Comparison of ENCODE assay signal across 24 cellular contexts in the genomic region with DNA sequence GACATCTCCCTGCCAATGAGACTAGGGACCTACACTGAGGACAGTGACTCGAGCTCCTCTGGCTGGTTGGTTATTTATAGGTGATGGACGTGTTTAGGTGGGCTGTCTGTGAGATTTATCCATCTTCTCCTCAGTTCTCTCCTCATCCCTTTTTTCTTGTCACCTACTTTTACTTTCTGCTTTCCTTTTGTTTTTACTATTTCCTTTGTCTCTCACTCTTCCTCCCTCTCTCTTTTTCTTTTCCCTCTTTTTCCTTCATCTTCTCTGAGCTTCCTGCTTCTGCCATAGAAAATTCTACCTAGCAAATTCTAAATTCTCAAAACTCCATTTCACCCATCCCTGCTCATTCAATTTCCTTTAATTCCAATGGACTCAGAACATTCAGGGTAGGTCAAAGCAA.
"Had no signal": no experiment of that assay in that cellular context is flagged by ENCODE, and none has a peak within 500 bp of the region (broad histone marks: within the 10 kb centered on the region; RNA-seq: fewer than 3 reads in every experiment).

No MANE protein-coding gene starts in this region.

- H3K27me3 Mint-ChIP-seq: dendritic cell treated with granulocyte-macrophage colony-stimulating factor and Interleukin-4, amounts not matched to agents 40 ng/mL and 50 ng/mL, for 4 days had no signal

- H3K4me3 ChIP-seq: colonic mucosa, coronary artery, dorsolateral prefrontal cortex, esophagus muscularis mucosa, esophagus squamous epithelium, gastrocnemius medialis, gastroesophageal sphincter, heart left ventricle, heart right ventricle, hepatocyte had no signal

- ATAC-seq: effector memory CD8-positive, alpha-beta T cell; foreskin keratinocyte; gastrocnemius medialis; gastroesophageal sphincter; heart right ventricle had no signal

- H3K4me1 ChIP-seq: colonic mucosa, esophagus muscularis mucosa, esophagus squamous epithelium, foreskin keratinocyte, gastrocnemius medialis, gastroesophageal sphincter, heart left ventricle, heart right ventricle had no signal

- H3K9me3 Mint-ChIP-seq: dendritic cell treated with granulocyte-macrophage colony-stimulating factor and Interleukin-4, amounts not matched to agents 40 ng/mL and 50 ng/mL, for 4 days; endodermal cell had no signal

- H3K4me3 Mint-ChIP-seq: dendritic cell treated with granulocyte-macrophage colony-stimulating factor and Interleukin-4, amounts not matched to agents 40 ng/mL and 50 ng/mL, for 4 days; effector memory CD8-positive, alpha-beta T cell; endodermal cell had no signal

- DNase-seq: colonic mucosa; cortex of kidney; dermis blood vessel endothelial cell; effector CD4-positive, alpha-beta T cell; effector CD8-positive, alpha-beta T cell; effector memory CD4-positive, alpha-beta T cell; effector memory CD8-positive, alpha-beta T cell; endodermal cell; erythroblast; esophagus squamous epithelium; foreskin fibroblast; foreskin melanocyte; gastrocnemius medialis; glutamatergic neuron; heart left ventricle; heart right ventricle had no signal

- H3K27ac ChIP-seq: colonic mucosa, coronary artery, epithelial cell of prostate, esophagus muscularis mucosa, esophagus squamous epithelium, foreskin keratinocyte, gastrocnemius medialis, gastroesophageal sphincter, heart left ventricle, heart right ventricle, hepatocyte had no signal

- H3K4me1 Mint-ChIP-seq: endodermal cell had no signal

- H3K36me3 ChIP-seq: colonic mucosa, esophagus muscularis mucosa, esophagus squamous epithelium, gastrocnemius medialis, gastroesophageal sphincter, heart left ventricle, heart right ventricle had no signal

- H3K9me3 ChIP-seq: colonic mucosa, esophagus muscularis mucosa, esophagus squamous epithelium, gastrocnemius medialis, gastroesophageal sphincter, heart left ventricle had no signal

- H3K27ac Mint-ChIP-seq: dendritic cell treated with granulocyte-macrophage colony-stimulating factor and Interleukin-4, amounts not matched to agents 40 ng/mL and 50 ng/mL, for 4 days; effector memory CD8-positive, alpha-beta T cell; endodermal cell had no signal
